In the genomic region with DNA sequence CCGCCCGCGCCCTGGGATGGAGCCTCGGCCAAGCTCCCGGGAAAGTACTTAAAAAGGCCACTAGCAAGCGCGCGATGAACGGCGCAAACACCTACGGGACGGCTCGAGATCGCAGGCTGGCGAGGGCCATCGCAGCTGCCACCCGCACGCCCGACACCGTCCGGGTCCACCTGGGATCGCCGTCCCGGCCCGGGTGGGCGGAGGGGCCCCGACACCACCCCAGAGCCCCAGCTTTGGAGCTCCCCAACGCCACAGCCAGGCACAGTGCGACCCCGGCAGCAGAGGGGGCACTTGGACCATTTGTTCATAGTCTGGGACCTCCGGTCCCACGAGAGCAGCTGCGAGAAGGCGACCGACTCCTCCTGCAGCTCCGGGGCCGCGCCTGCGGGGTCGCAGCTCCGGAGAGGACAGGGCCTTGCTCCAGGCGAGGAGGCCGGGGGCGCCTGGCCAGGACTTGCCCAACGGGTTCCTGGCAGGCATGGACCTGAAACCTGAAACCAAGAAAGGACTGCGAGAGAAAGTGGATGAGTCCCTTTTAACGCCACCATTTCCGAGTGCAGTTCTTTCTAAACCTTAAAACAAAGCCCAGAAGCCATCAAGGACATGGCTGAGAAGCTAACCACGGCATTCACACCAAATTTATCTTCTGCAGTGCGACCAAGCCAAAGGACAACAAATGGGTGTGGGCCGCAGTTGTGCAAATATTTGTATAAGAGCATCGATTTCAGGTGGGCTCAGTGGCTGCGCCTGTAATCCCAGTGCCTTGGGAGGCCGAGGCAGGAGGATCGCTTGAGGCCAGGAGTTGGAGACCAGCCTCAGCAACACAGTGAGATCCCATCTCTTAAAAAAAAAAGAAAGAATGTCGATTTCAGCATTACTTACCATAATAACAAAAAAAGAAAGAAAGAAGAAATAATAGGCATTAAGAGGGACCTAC, we compare ENCODE assay signal across 17 cellular contexts. TPM values are rescaled to one million over a fixed set of nuclear protein-coding genes. Genes with fewer than 3 reads are reported as not detected.
DNase-seq lines count a peak whose midpoint lies in the region; ATAC-seq lines count a peak whose summit lies in the region.
"Had no signal": no experiment of that assay in that cellular context is flagged by ENCODE, and none has a peak within 500 bp of the region (broad histone marks: within the 10 kb centered on the region; RNA-seq: fewer than 3 reads in every experiment).

No MANE protein-coding gene starts in this region.

- ATAC-seq in esophagus mucosa (peak; percentile 39), left cardiac atrium (no peak), GM21515 (IDR thresholded peaks at IDR 0.05; ENCODE audit: unreplicated experiment) (no peak)
- ATAC-seq: activated CD8-positive, alpha-beta T cell treated with anti-CD3 and anti-CD28 coated beads, Interleukin-2, amount 10 ng/mL, durations not matched to agents 7 days and 5 days had no signal

- no peak overlapping the region for H3K4me3 Mint-ChIP-seq in activated T-helper 1 cell treated with anti-CD3 and anti-CD28 coated beads, Interleukin-12 subunit alpha, Interleukin-12 subunit beta, Interleukin-2, Interleukin-4 antibody, amounts not matched to agents 30 ng/mL and 10 ng/mL and 1 ng/mL, durations not matched to agents 14 hours and 24 hours and 36 hours
- H3K4me3 Mint-ChIP-seq: activated CD8-positive, alpha-beta T cell treated with anti-CD3 and anti-CD28 coated beads, Interleukin-2, amount 10 ng/mL, durations not matched to agents 7 days and 5 days; naive B cell; stimulated activated naive CD8-positive, alpha-beta T cell treated with anti-CD3 and anti-CD28 coated beads, Interleukin-15, Interleukin-2, amounts not matched to agents 100 ng/mL and 50 ng/mL, for 24 hours had no signal

- H3K79me1 ChIP-seq in mesenchymal stem cell (replicated peaks; ENCODE audit: low read length, poor library complexity, severe bottlenecking), result no peaks in the 10 kb centered on the region

- H4K8ac ChIP-seq in mesenchymal stem cell (ENCODE audit: low read length), result peak overlapping the region; percentile 4

- no peak overlapping the region for H2BK5ac ChIP-seq in mesenchymal stem cell (ENCODE audit: low read depth, low read length, poor library complexity, severe bottlenecking)

- no peak overlapping the region for H2AFZ ChIP-seq in mesenchymal stem cell (ENCODE audit: low read depth, low read length)
- H2AFZ ChIP-seq: PC-9 had no signal

- H3K4me3 ChIP-seq in MG63 (peak overlapping the region; percentile 17), mesenchymal stem cell (ENCODE audit: insufficient read depth in 1 of 2, low read depth in 1 of 2, low read length in 2 of 2) (peak overlapping the region in 1 of 2 experiments; percentile 22)
- H3K4me3 ChIP-seq: PC-9 had no signal

- peak overlapping the region; percentile 27 for H4K91ac ChIP-seq in mesenchymal stem cell (ENCODE audit: low read length)

- H3K4me1 Mint-ChIP-seq in activated T-helper 1 cell treated with anti-CD3 and anti-CD28 coated beads, Interleukin-12 subunit alpha, Interleukin-12 subunit beta, Interleukin-2, Interleukin-4 antibody, amounts not matched to agents 30 ng/mL and 10 ng/mL and 1 ng/mL, durations not matched to agents 14 hours and 24 hours and 36 hours (ENCODE audit: low read depth), result no peaks in the 10 kb centered on the region
- H3K4me1 Mint-ChIP-seq: naive B cell had no signal

- no peaks in the 10 kb centered on the region for H3K9me3 Mint-ChIP-seq in activated T-helper 1 cell treated with anti-CD3 and anti-CD28 coated beads, Interleukin-12 subunit alpha, Interleukin-12 subunit beta, Interleukin-2, Interleukin-4 antibody, amounts not matched to agents 30 ng/mL and 10 ng/mL and 1 ng/mL, durations not matched to agents 14 hours and 24 hours and 36 hours
- H3K9me3 Mint-ChIP-seq: naive B cell; stimulated activated naive CD8-positive, alpha-beta T cell treated with anti-CD3 and anti-CD28 coated beads, Interleukin-15, Interleukin-2, amounts not matched to agents 100 ng/mL and 50 ng/mL, for 24 hours had no signal

- DNase-seq in EH (ENCODE audit: low read depth), result peak; percentile 5
- peak; percentile 26 for DNase-seq in MG63
- peak; percentile 42 for DNase-seq in mesenchymal stem cell
- DNase-seq in activated T-helper 1 cell treated with anti-CD3 and anti-CD28 coated beads, Interleukin-12 subunit alpha, Interleukin-12 subunit beta, Interleukin-2, Interleukin-4 antibody, amounts not matched to agents 30 ng/mL and 10 ng/mL and 1 ng/mL, durations not matched to agents 14 hours and 24 hours and 36 hours (ENCODE audit: low spot score), result no peak
- DNase-seq in left cardiac atrium, result no peak
- no peak for DNase-seq in cardiac septum (ENCODE audit: low spot score)
- DNase-seq: activated CD8-positive, alpha-beta T cell treated with anti-CD3 and anti-CD28 coated beads, Interleukin-2, amount 10 ng/mL, durations not matched to agents 7 days and 5 days; amygdala; Karpas-422; naive B cell; NCI-H1436; WERI-Rb-1 had no signal

- no peak overlapping the region for H3K27ac ChIP-seq in mesenchymal stem cell (ENCODE audit: low read length, poor library complexity, severe bottlenecking)
- H3K27ac ChIP-seq: HL-60, PC-9, WERI-Rb-1 had no signal

- no peaks in the 10 kb centered on the region for H3K4me1 ChIP-seq in mesenchymal stem cell (ENCODE audit: control insufficient read depth, insufficient read depth, low read depth, low read length)

- intact Hi-C loops in activated T-helper 1 cell treated with anti-CD3 and anti-CD28 coated beads, Interleukin-12 subunit alpha, Interleukin-12 subunit beta, Interleukin-2, Interleukin-4 antibody, amounts not matched to agents 30 ng/mL and 10 ng/mL and 1 ng/mL, durations not matched to agents 14 hours and 24 hours and 36 hours (cut with micrococcal nuclease), result no loop called here
- intact Hi-C loops in left cardiac atrium (cut with DNase I) (no loop called here), cardiac septum (cut with DNase I) (no loop called here)

- H3K36me3 Mint-ChIP-seq in activated T-helper 1 cell treated with anti-CD3 and anti-CD28 coated beads, Interleukin-12 subunit alpha, Interleukin-12 subunit beta, Interleukin-2, Interleukin-4 antibody, amounts not matched to agents 30 ng/mL and 10 ng/mL and 1 ng/mL, durations not matched to agents 14 hours and 24 hours and 36 hours (ENCODE audit: low read depth), result no peaks in the 10 kb centered on the region
- H3K36me3 Mint-ChIP-seq: naive B cell had no signal

- H3K27me3 ChIP-seq in MG63, result no peaks in the 10 kb centered on the region
- H3K27me3 ChIP-seq in mesenchymal stem cell (ENCODE audit: control insufficient read depth in 1 of 2, insufficient read depth in 1 of 2, low read length in 2 of 2), result no peaks in the 10 kb centered on the region

- H3K27me3 Mint-ChIP-seq in activated T-helper 1 cell treated with anti-CD3 and anti-CD28 coated beads, Interleukin-12 subunit alpha, Interleukin-12 subunit beta, Interleukin-2, Interleukin-4 antibody, amounts not matched to agents 30 ng/mL and 10 ng/mL and 1 ng/mL, durations not matched to agents 14 hours and 24 hours and 36 hours (ENCODE audit: insufficient read depth), result peaks cover 6% of the 10 kb centered on the region

- H3K4me2 ChIP-seq in mesenchymal stem cell (ENCODE audit: low read length, poor library complexity, severe bottlenecking), result peak overlapping the region; percentile 56
- H3K4me2 ChIP-seq: PC-9 had no signal

- no peak overlapping the region for H3K14ac ChIP-seq in mesenchymal stem cell (ENCODE audit: low read length in 2 of 2)

- H3K18ac ChIP-seq in mesenchymal stem cell (ENCODE audit: low read depth in 1 of 2, low read length in 2 of 2), result peak overlapping the region in 1 of 2 experiments; percentile 21

- 28% methylated on average over 54 of the region's 56 CpGs for WGBS in mesenchymal stem cell

- H3K23ac ChIP-seq in mesenchymal stem cell (ENCODE audit: low read length in 2 of 2), result no peak overlapping the region

- H2BK12ac ChIP-seq in mesenchymal stem cell (ENCODE audit: low read length in 2 of 2), result no peak overlapping the region

- H3K36me3 ChIP-seq in MG63, result no peaks in the 10 kb centered on the region
- H3K36me3 ChIP-seq in mesenchymal stem cell (ENCODE audit: control insufficient read depth in 1 of 2, insufficient read depth in 2 of 2, low read depth in 1 of 2, low read length in 2 of 2), result no peaks in the 10 kb centered on the region
- H3K36me3 ChIP-seq: WERI-Rb-1 had no signal

- no peak overlapping the region for H3K27ac Mint-ChIP-seq in activated T-helper 1 cell treated with anti-CD3 and anti-CD28 coated beads, Interleukin-12 subunit alpha, Interleukin-12 subunit beta, Interleukin-2, Interleukin-4 antibody, amounts not matched to agents 30 ng/mL and 10 ng/mL and 1 ng/mL, durations not matched to agents 14 hours and 24 hours and 36 hours
- H3K27ac Mint-ChIP-seq: activated CD8-positive, alpha-beta T cell treated with anti-CD3 and anti-CD28 coated beads, Interleukin-2, amount 10 ng/mL, durations not matched to agents 7 days and 5 days; naive B cell; stimulated activated naive CD8-positive, alpha-beta T cell treated with anti-CD3 and anti-CD28 coated beads, Interleukin-15, Interleukin-2, amounts not matched to agents 100 ng/mL and 50 ng/mL, for 24 hours had no signal

- peak overlapping the region; percentile 34 for H2BK120ac ChIP-seq in mesenchymal stem cell (ENCODE audit: low read depth, low read length)

- H2BK15ac ChIP-seq in mesenchymal stem cell (ENCODE audit: low read depth, poor library complexity, severe bottlenecking), result no peak overlapping the region

- H3K9ac ChIP-seq in mesenchymal stem cell (ENCODE audit: low read length), result no peak overlapping the region

- no peaks in the 10 kb centered on the region for H3K9me3 ChIP-seq in MG63
- no peaks in the 10 kb centered on the region for H3K9me3 ChIP-seq in mesenchymal stem cell (ENCODE audit: control insufficient read depth, low read length)

- H3K4ac ChIP-seq in mesenchymal stem cell (ENCODE audit: low read depth in 1 of 2, low read length in 2 of 2), result no peak overlapping the region

- H2AK5ac ChIP-seq in mesenchymal stem cell (ENCODE audit: low read length, severe bottlenecking), result no peak overlapping the region

RNA-seq across cellular contexts. Expression of a gene that starts 54.0 kb away (rescaled TPM):
- total RNA-seq in MG63 (2014; rRNA removed; shearing (Covaris generic); ENCODE audit: low replicate concordance), result 115 and 179 TPM in 2 replicates
- total RNA-seq in esophagus mucosa (47.5 TPM), left cardiac atrium (10 to 100 TPM; 55.0 to 79.3 TPM), cardiac septum (60.7 TPM)
- 65.5 TPM for polyA plus RNA-seq in mesenchymal stem cell (2013, experiment 1 of 2)
- polyA plus RNA-seq in mesenchymal stem cell (2013, experiment 2 of 2), result 61.8 TPM
- 169 and 184 TPM in 2 replicates for total RNA-seq in activated T-helper 1 cell treated with anti-CD3 and anti-CD28 coated beads, Interleukin-12 subunit alpha, Interleukin-12 subunit beta, Interleukin-2, Interleukin-4 antibody, amounts not matched to agents 30 ng/mL and 10 ng/mL and 1 ng/mL, durations not matched to agents 14 hours and 24 hours and 36 hours

Comparison
In these comparisons a context has a peak if more than half of its experiments do, and no peak if none do; other contexts are left out.
1. DNase-seq: peak in EH (single experiment), MG63 (single experiment) and mesenchymal stem cell (single experiment); none in activated T-helper 1 cell treated with anti-CD3 and anti-CD28 coated beads, Interleukin-12 subunit alpha, Interleukin-12 subunit beta, Interleukin-2, Interleukin-4 antibody, amounts not matched to agents 30 ng/mL and 10 ng/mL and 1 ng/mL, durations not matched to agents 14 hours and 24 hours and 36 hours (single experiment), left cardiac atrium (single experiment) and cardiac septum (single experiment).